In the genomic region with DNA sequence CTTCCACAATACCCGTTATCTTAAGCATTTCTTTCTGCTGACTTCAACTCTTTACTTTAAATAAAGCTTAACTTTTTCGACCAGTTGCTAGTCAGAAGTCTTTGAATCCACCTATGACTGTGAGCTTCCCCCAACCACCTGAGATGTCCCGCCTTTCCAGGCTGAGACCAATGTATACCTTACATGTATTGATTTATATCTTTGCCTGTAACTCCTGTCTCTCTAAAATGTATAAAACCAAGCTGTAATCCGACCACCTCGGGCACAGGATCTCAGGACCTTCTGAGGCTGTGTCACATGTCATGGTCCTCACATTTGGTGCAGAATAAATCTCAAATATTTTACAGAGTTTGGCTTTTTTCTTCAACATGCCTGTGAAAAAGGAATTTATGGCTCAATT, we compare ENCODE assay signal across 25 cellular contexts.
"Had no signal": no experiment of that assay in that cellular context is flagged by ENCODE, and none has a peak within 500 bp of the region (broad histone marks: within the 10 kb centered on the region; RNA-seq: fewer than 3 reads in every experiment).

No MANE protein-coding gene starts in this region.

- H3K4me1 ChIP-seq: foreskin keratinocyte had no signal

- H3K27me3 ChIP-seq: esophagus muscularis mucosa, foreskin keratinocyte, gastroesophageal sphincter, hepatocyte had no signal

- H3K4me3 ChIP-seq: coronary artery, dorsolateral prefrontal cortex, esophagus muscularis mucosa, gastroesophageal sphincter, heart left ventricle, hepatocyte, left lung, lower lobe of right lung, mucosa of descending colon had no signal

- H3K4me3 Mint-ChIP-seq: immature natural killer cell, mesothelial cell of epicardium had no signal

- H3K4me2 ChIP-seq: hepatocyte had no signal

- FAIRE-seq: endothelial cell of umbilical vein, frontal cortex, kidney had no signal

- H3K36me3 ChIP-seq: esophagus muscularis mucosa, gastroesophageal sphincter, heart left ventricle, left lung, lower lobe of right lung had no signal

- H3K36me3 Mint-ChIP-seq: immature natural killer cell, mesothelial cell of epicardium, naive B cell had no signal

- ATAC-seq: foreskin keratinocyte, gastroesophageal sphincter, heart left ventricle, left colon, left lung, left ventricle myocardium superior, lower lobe of right lung, mucosa of descending colon had no signal

- H3K27ac ChIP-seq: coronary artery, dorsolateral prefrontal cortex, esophagus muscularis mucosa, foreskin keratinocyte, gastroesophageal sphincter, heart left ventricle, hepatocyte, left lung, lower lobe of right lung had no signal

- H3K9me3 Mint-ChIP-seq: immature natural killer cell, mesothelial cell of epicardium had no signal

- DNase-seq: dermis blood vessel endothelial cell; dorsolateral prefrontal cortex; effector CD4-positive, alpha-beta T cell; effector memory CD4-positive, alpha-beta T cell; foreskin keratinocyte; heart left ventricle; hypothalamus; immature natural killer cell; islet precursor cell; kidney; kidney glomerular epithelial cell; left colon; left lung; left ventricle myocardium superior; lower lobe of right lung; mesenchymal stem cell; mucosa of descending colon; naive B cell had no signal

- H3K27me3 Mint-ChIP-seq: naive B cell had no signal

- H3K9me3 ChIP-seq: esophagus muscularis mucosa, gastroesophageal sphincter, heart left ventricle, left lung, lower lobe of right lung, mucosa of descending colon had no signal

- H2AFZ ChIP-seq: hepatocyte had no signal

- H3K27ac Mint-ChIP-seq: immature natural killer cell, mesothelial cell of epicardium, naive B cell had no signal
